ENCODE assay signal across 15 cellular contexts in genomic region chr4:8109406-8110065, GRCh38.
"Had no signal": no experiment of that assay in that cellular context is flagged by ENCODE, and none has a peak within 500 bp of the region (broad histone marks: within the 10 kb centered on the region; RNA-seq: fewer than 3 reads in every experiment).

No MANE protein-coding gene starts in this region.

- H3K27ac ChIP-seq: sigmoid colon, thoracic aorta had no signal

- H3K4me1 Mint-ChIP-seq: activated CD4-positive, alpha-beta T cell treated with anti-CD3 and anti-CD28 coated beads, Interleukin-2, amount 10 ng/mL, durations not matched to agents 7 days and 5 days; immature natural killer cell had no signal

- H3K27me3 ChIP-seq: body of pancreas, pancreas, sigmoid colon had no signal

- H3K27me3 Mint-ChIP-seq: activated CD4-positive, alpha-beta T cell treated with anti-CD3 and anti-CD28 coated beads, Interleukin-2, amount 10 ng/mL, durations not matched to agents 7 days and 5 days had no signal

- H3K4me1 ChIP-seq: sigmoid colon had no signal

- H3K9me3 ChIP-seq: body of pancreas, pancreas, sigmoid colon, thoracic aorta had no signal

- H3K27ac Mint-ChIP-seq: activated CD4-positive, alpha-beta T cell treated with anti-CD3 and anti-CD28 coated beads, Interleukin-2, amount 10 ng/mL, durations not matched to agents 7 days and 5 days; activated naive CD4-positive, alpha-beta T cell treated with anti-CD3 and anti-CD28 coated beads for 36 hours; immature natural killer cell; stimulated activated effector memory CD8-positive, alpha-beta T cell treated with anti-CD3 and anti-CD28 coated beads, Interleukin-12 subunit alpha, Interleukin-12 subunit beta, amount 100 ng/mL, for 72 hours had no signal

- H3K36me3 Mint-ChIP-seq: immature natural killer cell; naive thymus-derived CD8-positive, alpha-beta T cell; stimulated activated effector memory CD8-positive, alpha-beta T cell treated with anti-CD3 and anti-CD28 coated beads, Interleukin-12 subunit alpha, Interleukin-12 subunit beta, amount 100 ng/mL, for 72 hours had no signal

- ATAC-seq: activated CD4-positive, CD25-positive, alpha-beta regulatory T cell treated with anti-CD3 and anti-CD28 coated beads, Interleukin-2, amount 50 U/mL, for 24 hours; activated T-cell treated with anti-CD3 and anti-CD28 coated beads, Interleukin-2, amount 50 U/mL, for 4 hours; body of pancreas; stimulated activated effector memory CD8-positive, alpha-beta T cell treated with anti-CD3 and anti-CD28 coated beads, Interleukin-12 subunit alpha, Interleukin-12 subunit beta, amount 100 ng/mL, for 72 hours had no signal

- H3K36me3 ChIP-seq: pancreas, sigmoid colon, thoracic aorta had no signal

- H3K9me3 Mint-ChIP-seq: activated CD4-positive, alpha-beta T cell treated with anti-CD3 and anti-CD28 coated beads, Interleukin-2, amount 10 ng/mL, durations not matched to agents 7 days and 5 days; activated naive CD4-positive, alpha-beta T cell treated with anti-CD3 and anti-CD28 coated beads for 36 hours; activated T-cell treated with anti-CD3 and anti-CD28 coated beads, Interleukin-2, amount 50 U/mL, for 4 hours; immature natural killer cell; naive thymus-derived CD8-positive, alpha-beta T cell; stimulated activated effector memory CD8-positive, alpha-beta T cell treated with anti-CD3 and anti-CD28 coated beads, Interleukin-12 subunit alpha, Interleukin-12 subunit beta, amount 100 ng/mL, for 72 hours had no signal

- DNase-seq: activated CD4-positive, alpha-beta T cell treated with anti-CD3 and anti-CD28 coated beads, Interleukin-2, amount 10 ng/mL, durations not matched to agents 7 days and 5 days; activated CD8-positive, alpha-beta memory T cell treated with anti-CD3 and anti-CD28 coated beads, Interleukin-2, amount 50 U/mL, for 4 hours; activated naive CD4-positive, alpha-beta T cell treated with anti-CD3 and anti-CD28 coated beads for 36 hours; activated T-cell treated with anti-CD3 and anti-CD28 coated beads, Interleukin-2, amount 50 U/mL, for 4 hours; foreskin melanocyte; immature natural killer cell; naive thymus-derived CD8-positive, alpha-beta T cell; sigmoid colon; stimulated activated CD4-positive, alpha-beta T cell treated with anti-CD3 and anti-CD28 coated beads, Interleukin-4, amount 100 ng/mL, for 24 hours; T1000 had no signal

- H3K4me3 Mint-ChIP-seq: activated CD4-positive, alpha-beta T cell treated with anti-CD3 and anti-CD28 coated beads, Interleukin-2, amount 10 ng/mL, durations not matched to agents 7 days and 5 days; activated naive CD4-positive, alpha-beta T cell treated with anti-CD3 and anti-CD28 coated beads for 36 hours; activated T-cell treated with anti-CD3 and anti-CD28 coated beads, Interleukin-2, amount 50 U/mL, for 4 hours; immature natural killer cell; naive thymus-derived CD8-positive, alpha-beta T cell; stimulated activated effector memory CD8-positive, alpha-beta T cell treated with anti-CD3 and anti-CD28 coated beads, Interleukin-12 subunit alpha, Interleukin-12 subunit beta, amount 100 ng/mL, for 72 hours had no signal

- H3K4me3 ChIP-seq: body of pancreas, pancreas, sigmoid colon, thoracic aorta had no signal
